18 cellular contexts compared by ENCODE assay signal in genomic region chr11:116861539-116861938, GRCh38. TPM values are rescaled to one million over a fixed set of nuclear protein-coding genes. Genes with fewer than 3 reads are reported as not detected.
DNase-seq lines count a peak whose midpoint lies in the region; ATAC-seq and TF ChIP-seq lines count a peak whose summit lies in the region.
"Had no signal": no experiment of that assay in that cellular context is flagged by ENCODE, and none has a peak within 500 bp of the region (broad histone marks: within the 10 kb centered on the region; RNA-seq: fewer than 3 reads in every experiment).

No MANE protein-coding gene starts in this region.

- POLR2A ChIA-PET in activated CD8-positive, alpha-beta T cell treated with anti-CD3 and anti-CD28 coated beads for 36 hours (lab: Charles Lee): interaction anchor here (1.3 kb wide), 1 partner anchor 13 kb away, joined by 3 read pairs; no protein-coding TSS in a partner anchor

- no peak for ATAC-seq in activated CD8-positive, alpha-beta T cell treated with anti-CD3 and anti-CD28 coated beads for 36 hours
- ATAC-seq in HG03095 (IDR thresholded peaks at IDR 0.05; ENCODE audit: unreplicated experiment) (no peak), esophagus mucosa (no peak)
- no peak for ATAC-seq in stimulated activated memory B cell treated with anti-CD40 and anti-IgM and Interleukin-4, amounts not matched to agents 10 μg/mL and 1 μg/mL and 100 μg/mL, for 72 hours
- ATAC-seq: naive thymus-derived CD4-positive, alpha-beta T cell; right lobe of liver had no signal

- peak overlapping the region; percentile 35 for H3K4me3 Mint-ChIP-seq in HFFc6
- no peak overlapping the region for H3K4me3 Mint-ChIP-seq in activated CD8-positive, alpha-beta T cell treated with anti-CD3 and anti-CD28 coated beads for 36 hours
- no peak overlapping the region for H3K4me3 Mint-ChIP-seq in stimulated activated memory B cell treated with anti-CD40 and anti-IgM and Interleukin-4, amounts not matched to agents 10 μg/mL and 1 μg/mL and 100 μg/mL, for 72 hours
- H3K4me3 Mint-ChIP-seq: activated naive CD8-positive, alpha-beta T cell treated with anti-CD3 and anti-CD28 coated beads, Interleukin-2, amount 10 ng/mL, durations not matched to agents 7 days and 5 days; naive thymus-derived CD4-positive, alpha-beta T cell had no signal

- CTCF ChIA-PET in activated CD8-positive, alpha-beta T cell treated with anti-CD3 and anti-CD28 coated beads for 36 hours (lab: Charles Lee): no interaction called here

- no peak overlapping the region for H3K4me3 ChIP-seq in fibroblast of the aortic adventitia (ENCODE audit: low read depth, low read length)
- H3K4me3 ChIP-seq: BLaER1, right lobe of liver had no signal

- DNase-seq in AG08395 (ENCODE audit: low spot score) (peak; percentile 60), HFFc6 (peak; percentile 79), fibroblast of the aortic adventitia (ENCODE audit: low read depth) (peak; percentile 86), SK-N-DZ (ENCODE audit: low spot score) (no peak)
- DNase-seq in activated CD8-positive, alpha-beta T cell treated with anti-CD3 and anti-CD28 coated beads for 36 hours: no peak
- DNase-seq: activated CD8-positive, alpha-beta memory T cell treated with anti-CD3 and anti-CD28 coated beads for 24 hours; activated naive CD8-positive, alpha-beta T cell treated with anti-CD3 and anti-CD28 coated beads, Interleukin-2, amount 10 ng/mL, durations not matched to agents 7 days and 5 days; effector CD4-positive, alpha-beta T cell; head of caudate nucleus; naive thymus-derived CD4-positive, alpha-beta T cell; NCI-H1048; NCI-H345; OCI-M1; right lobe of liver had no signal

- no peaks in the 10 kb centered on the region; the same call in 1 of the 2 replicates for H3K27me3 Mint-ChIP-seq in HFFc6 (ENCODE audit: insufficient read depth)
- H3K27me3 Mint-ChIP-seq in activated CD8-positive, alpha-beta T cell treated with anti-CD3 and anti-CD28 coated beads for 36 hours: no peaks in the 10 kb centered on the region
- no peaks in the 10 kb centered on the region for H3K27me3 Mint-ChIP-seq in stimulated activated memory B cell treated with anti-CD40 and anti-IgM and Interleukin-4, amounts not matched to agents 10 μg/mL and 1 μg/mL and 100 μg/mL, for 72 hours
- H3K27me3 Mint-ChIP-seq: activated naive CD8-positive, alpha-beta T cell treated with anti-CD3 and anti-CD28 coated beads, Interleukin-2, amount 10 ng/mL, durations not matched to agents 7 days and 5 days; naive thymus-derived CD4-positive, alpha-beta T cell had no signal

- peak overlapping the region; percentile 95 for H3K27ac Mint-ChIP-seq in HFFc6
- peak overlapping the region; percentile 0 for H3K27ac Mint-ChIP-seq in activated CD8-positive, alpha-beta T cell treated with anti-CD3 and anti-CD28 coated beads for 36 hours
- no peak overlapping the region for H3K27ac Mint-ChIP-seq in stimulated activated memory B cell treated with anti-CD40 and anti-IgM and Interleukin-4, amounts not matched to agents 10 μg/mL and 1 μg/mL and 100 μg/mL, for 72 hours

- H3K9me3 Mint-ChIP-seq in HFFc6: no peaks in the 10 kb centered on the region
- H3K9me3 Mint-ChIP-seq in activated CD8-positive, alpha-beta T cell treated with anti-CD3 and anti-CD28 coated beads for 36 hours: no peaks in the 10 kb centered on the region
- no peaks in the 10 kb centered on the region for H3K9me3 Mint-ChIP-seq in stimulated activated memory B cell treated with anti-CD40 and anti-IgM and Interleukin-4, amounts not matched to agents 10 μg/mL and 1 μg/mL and 100 μg/mL, for 72 hours
- H3K9me3 Mint-ChIP-seq: activated naive CD8-positive, alpha-beta T cell treated with anti-CD3 and anti-CD28 coated beads, Interleukin-2, amount 10 ng/mL, durations not matched to agents 7 days and 5 days; naive thymus-derived CD4-positive, alpha-beta T cell had no signal

- H3K4me1 Mint-ChIP-seq in HFFc6 (ENCODE audit: low read depth): peaks cover 91% of the 10 kb centered on the region
- peaks cover 5% of the 10 kb centered on the region for H3K4me1 Mint-ChIP-seq in activated CD8-positive, alpha-beta T cell treated with anti-CD3 and anti-CD28 coated beads for 36 hours (ENCODE audit: low read depth)
- no peaks in the 10 kb centered on the region for H3K4me1 Mint-ChIP-seq in stimulated activated memory B cell treated with anti-CD40 and anti-IgM and Interleukin-4, amounts not matched to agents 10 μg/mL and 1 μg/mL and 100 μg/mL, for 72 hours

- H3K36me3 Mint-ChIP-seq in HFFc6 (ENCODE audit: low read depth): peaks cover 48% of the 10 kb centered on the region
- peaks cover 46% of the 10 kb centered on the region for H3K36me3 Mint-ChIP-seq in activated CD8-positive, alpha-beta T cell treated with anti-CD3 and anti-CD28 coated beads for 36 hours (ENCODE audit: low read depth)
- peaks cover 84% of the 10 kb centered on the region for H3K36me3 Mint-ChIP-seq in stimulated activated memory B cell treated with anti-CD40 and anti-IgM and Interleukin-4, amounts not matched to agents 10 μg/mL and 1 μg/mL and 100 μg/mL, for 72 hours

- intact Hi-C loops in activated CD8-positive, alpha-beta T cell treated with anti-CD3 and anti-CD28 coated beads for 36 hours (cut with micrococcal nuclease): no loop called here

- no peak for TF ChIP-seq CTCF in HFFc6 (IDR thresholded peaks at IDR 0.05)
- TF ChIP-seq CTCF in activated CD8-positive, alpha-beta T cell treated with anti-CD3 and anti-CD28 coated beads for 36 hours (IDR thresholded peaks at IDR 0.05): no peak
- TF ChIP-seq CTCF in fibroblast of the aortic adventitia (IDR thresholded peaks at IDR 0.05; ENCODE audit: insufficient read depth, low read length): no peak

RNA-seq across cellular contexts. Expression of gene APOA1, which starts 24.1 kb away (rescaled TPM):
- total RNA-seq in HFFc6 (2021; fragmentation: NEBNext Ultra II Directional; extraction: Animal tissue kit (Norgen Biotek cat#: 25700)): not detected
- total RNA-seq in activated CD8-positive, alpha-beta T cell treated with anti-CD3 and anti-CD28 coated beads for 36 hours: not detected
- total RNA-seq in fibroblast of the aortic adventitia (ENCODE audit: low replicate concordance) (0.72 and 70.3 TPM in 2 replicates), esophagus mucosa (0.64 TPM)
- 0.28 and 1.0 TPM in 2 replicates for polyA plus RNA-seq in SK-N-DZ (2014; cell fraction: cytosol; rRNA removed)
- 1.5 TPM in 1 of 2 replicates, not detected in the other for polyA plus RNA-seq in SK-N-DZ (2014; cell fraction: nucleus; rRNA removed)
- polyA plus RNA-seq: naive thymus-derived CD4-positive, alpha-beta T cell had no signal

RNA-seq across cellular contexts. Expression of gene APOC3, which starts 31.8 kb away (rescaled TPM):
- not detected for total RNA-seq in HFFc6 (2021; fragmentation: NEBNext Ultra II Directional; extraction: Animal tissue kit (Norgen Biotek cat#: 25700))
- not detected for total RNA-seq in activated CD8-positive, alpha-beta T cell treated with anti-CD3 and anti-CD28 coated beads for 36 hours
- total RNA-seq in fibroblast of the aortic adventitia (ENCODE audit: low replicate concordance): not detected in 2 replicates
- not detected in 2 replicates for polyA plus RNA-seq in SK-N-DZ (2014; cell fraction: cytosol; rRNA removed)
- not detected in 2 replicates for polyA plus RNA-seq in SK-N-DZ (2014; cell fraction: nucleus; rRNA removed)
- total RNA-seq in esophagus mucosa: 0.52 TPM
- total RNA-seq: activated naive CD8-positive, alpha-beta T cell treated with anti-CD3 and anti-CD28 coated beads, Interleukin-2, amount 10 ng/mL, durations not matched to agents 7 days and 5 days; naive thymus-derived CD4-positive, alpha-beta T cell had no signal
- polyA plus RNA-seq: naive thymus-derived CD4-positive, alpha-beta T cell had no signal

RNA-seq across cellular contexts. Expression of gene APOA4, which starts 38.4 kb away (rescaled TPM):
- total RNA-seq in HFFc6 (2021; fragmentation: NEBNext Ultra II Directional; extraction: Animal tissue kit (Norgen Biotek cat#: 25700)): not detected
- not detected for total RNA-seq in activated CD8-positive, alpha-beta T cell treated with anti-CD3 and anti-CD28 coated beads for 36 hours
- total RNA-seq in fibroblast of the aortic adventitia (ENCODE audit: low replicate concordance) (not detected in 2 replicates), esophagus mucosa (not detected)
- polyA plus RNA-seq in SK-N-DZ (2014; cell fraction: cytosol; rRNA removed): not detected in 2 replicates
- polyA plus RNA-seq in SK-N-DZ (2014; cell fraction: nucleus; rRNA removed): not detected in 2 replicates
- total RNA-seq: activated naive CD8-positive, alpha-beta T cell treated with anti-CD3 and anti-CD28 coated beads, Interleukin-2, amount 10 ng/mL, durations not matched to agents 7 days and 5 days; naive thymus-derived CD4-positive, alpha-beta T cell had no signal
- polyA plus RNA-seq: naive thymus-derived CD4-positive, alpha-beta T cell had no signal

Comparison
In these comparisons a context has a peak if more than half of its experiments do, and no peak if none do; other contexts are left out.
1. DNase-seq: peak in AG08395 (single experiment), HFFc6 (single experiment) and fibroblast of the aortic adventitia (single experiment); none in activated CD8-positive, alpha-beta T cell treated with anti-CD3 and anti-CD28 coated beads for 36 hours (single experiment) and SK-N-DZ (single experiment).